In genomic region chr6:53679446-53679933, GRCh38 we compare ENCODE assay signal across 8 cellular contexts. TPM values are rescaled to one million over a fixed set of nuclear protein-coding genes. Genes with fewer than 3 reads are reported as not detected.
DNase-seq lines count a peak whose midpoint lies in the region; ATAC-seq and TF ChIP-seq lines count a peak whose summit lies in the region.

No MANE protein-coding gene starts in this region.

- TF ChIP-seq CTCF in LNCaP clone FGC (IDR thresholded peaks at IDR 0.05; ENCODE audit: control insufficient read depth, extremely low read depth, insufficient read depth) (peak; percentile 42), lower lobe of right lung (IDR thresholded peaks at IDR 0.05) (peak; percentile 20), tibial artery (IDR thresholded peaks at IDR 0.05) (peak in 1 of 2 experiments; percentile 12)

- in situ Hi-C loops in ACHN (cut with HindIII; ENCODE audit: low pct_ligation_motif_present, low pct_unique_long_range_greater_than_20kb, low sequenced_read_pairs): no loop called here

- intact Hi-C loops in lower lobe of right lung (cut with DNase I): no loop called here
- intact Hi-C loops in tibial artery (cut with DNase I; ENCODE audit: low total_unique reads): no loop called here

- H3K27me3 ChIP-seq in lower lobe of right lung (ENCODE audit: low read depth): no peaks in the 10 kb centered on the region
- H3K27me3 ChIP-seq in tibial artery: no peaks in the 10 kb centered on the region

- ATAC-seq in GM18519 (IDR thresholded peaks at IDR 0.05; ENCODE audit: low FRiP score, unreplicated experiment): peak; percentile 70
- ATAC-seq in lower lobe of right lung: peak; percentile 46 to 47

- H3K9me3 ChIP-seq in lower lobe of right lung (no peaks in the 10 kb centered on the region), tibial artery (no peaks in the 10 kb centered on the region)

- DNase-seq in ACHN (peak; percentile 51), LNCaP clone FGC (ENCODE audit: low read depth) (no peak), lower lobe of right lung (no peak), NCI-H1436 (lab: John Stamatoyannopoulos, UW) (no peak), tibial artery (no peak), GM19238 (ENCODE audit: insufficient read length, low spot score) (no peak)
- DNase-seq in central memory CD4-positive, alpha-beta T cell: peak; percentile 25

- no peaks in the 10 kb centered on the region for H3K4me1 ChIP-seq in lower lobe of right lung
- H3K4me1 ChIP-seq in tibial artery: no peaks in the 10 kb centered on the region

- H3K27ac ChIP-seq in lower lobe of right lung (no peak overlapping the region), tibial artery (no peak overlapping the region)

- H3K4me3 ChIP-seq in LNCaP clone FGC (ENCODE audit: low read depth, low read length) (no peak overlapping the region), lower lobe of right lung (no peak overlapping the region), tibial artery (no peak overlapping the region)

- H3K36me3 ChIP-seq in lower lobe of right lung (no peaks in the 10 kb centered on the region), tibial artery (no peaks in the 10 kb centered on the region)

RNA-seq across cellular contexts. Expression of gene KLHL31, which starts 13.9 kb away (rescaled TPM):
- total RNA-seq in lower lobe of right lung: 0.62 TPM

Comparison
In these comparisons a context has a peak if more than half of its experiments do, and no peak if none do; other contexts are left out.
1. DNase-seq: peak in ACHN (single experiment) and central memory CD4-positive, alpha-beta T cell (single experiment); none in LNCaP clone FGC (single experiment), lower lobe of right lung (single experiment), NCI-H1436 (single experiment), tibial artery (0 of 2) and GM19238 (single experiment).